9 cellular contexts compared by ENCODE assay signal in the genomic region with DNA sequence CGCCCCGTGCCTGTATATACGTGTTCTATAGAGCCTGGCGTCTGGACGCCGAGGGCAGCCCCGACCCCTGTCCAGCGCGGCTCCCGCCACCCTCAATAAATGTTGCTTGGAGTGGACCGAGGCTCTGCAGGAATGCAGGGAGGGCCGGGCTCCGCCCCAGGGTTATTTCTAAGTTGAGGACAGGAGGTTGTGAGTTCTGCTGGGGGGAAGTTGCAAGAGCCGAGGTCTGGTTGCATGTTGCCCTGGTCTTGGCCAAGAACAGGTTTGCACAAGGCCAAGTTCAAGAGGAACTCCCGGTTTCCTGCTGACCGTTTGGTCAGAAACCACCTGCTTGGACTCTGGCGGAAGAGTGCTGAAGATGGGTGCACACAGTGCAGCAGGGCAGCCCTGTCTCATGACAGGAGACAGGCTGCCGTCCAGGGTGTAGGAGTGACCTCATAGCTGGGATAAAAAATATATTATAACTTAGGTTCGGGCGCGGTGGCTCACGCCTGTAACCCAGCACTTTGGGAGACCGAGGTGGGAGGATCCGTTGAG. TPM values are rescaled to one million over a fixed set of nuclear protein-coding genes. Genes with fewer than 3 reads are reported as not detected.
DNase-seq lines count a peak whose midpoint lies in the region; ATAC-seq, FAIRE-seq and TF ChIP-seq lines count a peak whose summit lies in the region.
"Not testable (repeated sequence)": the region's sequence is repeated elsewhere in the genome, so short reads cannot be mapped to it uniquely, and the experiment has no call there.
"Had no signal": no experiment of that assay in that cellular context is flagged by ENCODE, and none has a peak within 500 bp of the region (broad histone marks: within the 10 kb centered on the region; RNA-seq: fewer than 3 reads in every experiment).

No MANE protein-coding gene starts in this region.

- not testable (repeated sequence) for H3K9ac ChIP-seq in K562 (ENCODE audit: insufficient read depth in 1 of 2, low read depth in 2 of 2, low read length in 2 of 2)

- not testable (repeated sequence) for H3K9me1 ChIP-seq in K562 (ENCODE audit: control insufficient read depth, insufficient read depth, low read length)

- FAIRE-seq in K562 (lab: Jason Lieb, UNC) = not testable (repeated sequence)

- not testable (repeated sequence) for H3K4me1 Mint-ChIP-seq in stimulated activated naive B cell treated with anti-CD40 and anti-IgM and Interleukin-4, amounts not matched to agents 10 μg/mL and 1 μg/mL and 100 μg/mL, for 72 hours

- H3K4me3 ChIP-seq in K562; right cardiac atrium (ENCODE audit: low read length); mucosa of descending colon: not testable (repeated sequence)

- DNase-seq in K562 (ENCODE audit: extremely low read depth in 1 of 4, low spot score in 3 of 4); right cardiac atrium; mucosa of descending colon; stimulated activated naive B cell treated with anti-CD40 and anti-IgM and Interleukin-4, amounts not matched to agents 10 μg/mL and 1 μg/mL and 100 μg/mL, for 72 hours: not testable (repeated sequence)

- not testable (repeated sequence) for H4K20me1 ChIP-seq in K562 (replicated peaks; ENCODE audit: control insufficient read depth, insufficient read depth, low read length)

- H3K9me3 Mint-ChIP-seq in stimulated activated naive B cell treated with anti-CD40 and anti-IgM and Interleukin-4, amounts not matched to agents 10 μg/mL and 1 μg/mL and 100 μg/mL, for 72 hours = not testable (repeated sequence)

- not testable (repeated sequence) for TF ChIP-seq RAD21 in K562 (CRISPR knock-in tag; conservative IDR thresholded peaks at IDR 0.05 in 1 of 2, IDR thresholded peaks at IDR 0.05 in 1 of 2)

- H3K9me3 ChIP-seq in K562 (replicated peaks; ENCODE audit: control insufficient read depth, insufficient read depth, low read depth, low read length); right cardiac atrium (ENCODE audit: control insufficient read depth, low read length); mucosa of descending colon: not testable (repeated sequence)

- not testable (repeated sequence) for H2AFZ ChIP-seq in K562 (ENCODE audit: low read depth, low read length)

- not testable (repeated sequence) for H3K36me3 ChIP-seq in K562 (ENCODE audit: control insufficient read depth, insufficient read depth, low read length); mucosa of descending colon (ENCODE audit: low read depth)

- TF ChIP-seq CTCF in K562 (IDR thresholded peaks at IDR 0.05 in 2 of 3, conservative IDR thresholded peaks at IDR 0.05 in 1 of 3; ENCODE audit: insufficient read depth in 2 of 3, low read depth in 1 of 3, low read length in 3 of 3); mucosa of descending colon (IDR thresholded peaks at IDR 0.05): not testable (repeated sequence)

- H3K27me3 Mint-ChIP-seq in stimulated activated naive B cell treated with anti-CD40 and anti-IgM and Interleukin-4, amounts not matched to agents 10 μg/mL and 1 μg/mL and 100 μg/mL, for 72 hours = not testable (repeated sequence)

- H3K4me3 Mint-ChIP-seq in stimulated activated naive B cell treated with anti-CD40 and anti-IgM and Interleukin-4, amounts not matched to agents 10 μg/mL and 1 μg/mL and 100 μg/mL, for 72 hours = not testable (repeated sequence)

- 14% methylated on average over 3 of the region's 24 CpGs for WGBS in K562 (ENCODE audit: insufficient coverage, low coverage, missing lambda C conversion rate)
- 10% methylated on average over 3 of the region's 24 CpGs for WGBS in right cardiac atrium

- in situ Hi-C loops in K562 (cut with MboI) = loop anchor here (10.0 kb wide), 1 partner anchor 1554 kb away; no protein-coding TSS in a partner anchor

- H3K36me3 Mint-ChIP-seq in stimulated activated naive B cell treated with anti-CD40 and anti-IgM and Interleukin-4, amounts not matched to agents 10 μg/mL and 1 μg/mL and 100 μg/mL, for 72 hours = not testable (repeated sequence)

- BruUV-seq in K562 (replicated peaks; lab: Mats Ljungman, UMichigan) = not testable (repeated sequence)

- H3K27ac ChIP-seq in K562 (ENCODE audit: extremely low read depth, low read depth, low read length); right cardiac atrium (ENCODE audit: low read length): not testable (repeated sequence)

- H3K4me1 ChIP-seq in K562 (replicated peaks in 1 of 2; ENCODE audit: control insufficient read depth in 2 of 2, insufficient read depth in 2 of 2, low read length in 2 of 2); right cardiac atrium (ENCODE audit: control insufficient read depth, insufficient read depth, low read length); mucosa of descending colon (ENCODE audit: low read depth): not testable (repeated sequence)

- H3K4me2 ChIP-seq in K562 (ENCODE audit: insufficient read depth, low read length) = not testable (repeated sequence)

- CTCF ChIA-PET in K562 (lab: Yijun Ruan, JAX; ENCODE audit: low intra/inter-chr PET ratio) = not testable (repeated sequence)

- not testable (repeated sequence) for H3K79me2 ChIP-seq in K562 (ENCODE audit: control insufficient read depth, insufficient read depth, low read length)

- peak; percentile 14 for ATAC-seq in GM19395 (IDR thresholded peaks at IDR 0.05; ENCODE audit: unreplicated experiment)
- peak; percentile 2 for ATAC-seq in HG02571 (IDR thresholded peaks at IDR 0.05; ENCODE audit: unreplicated experiment)
- peak; percentile 9 for ATAC-seq in HG03378 (IDR thresholded peaks at IDR 0.05; ENCODE audit: unreplicated experiment)
- ATAC-seq in K562 = peak; percentile 0; the same call in 1 of the 3 replicates
- ATAC-seq in right cardiac atrium = peak; percentile 7 to 20
- ATAC-seq in mucosa of descending colon = peak; percentile 17
- ATAC-seq in stimulated activated naive B cell treated with anti-CD40 and anti-IgM and Interleukin-4, amounts not matched to agents 10 μg/mL and 1 μg/mL and 100 μg/mL, for 72 hours (replicated peaks) = peak; percentile 12 to 17

- H3K27ac Mint-ChIP-seq in stimulated activated naive B cell treated with anti-CD40 and anti-IgM and Interleukin-4, amounts not matched to agents 10 μg/mL and 1 μg/mL and 100 μg/mL, for 72 hours = not testable (repeated sequence)

- not testable (repeated sequence) for TF ChIP-seq EP300 in K562 (IDR thresholded peaks at IDR 0.05; ENCODE audit: low read length)

- not testable (repeated sequence) for H3K27me3 ChIP-seq in K562 (ENCODE audit: control insufficient read depth in 2 of 2, insufficient read depth in 2 of 2, low read length in 2 of 2); right cardiac atrium (ENCODE audit: control insufficient read depth, insufficient read depth)

- intact Hi-C loops in K562 (cut with micrococcal nuclease); right cardiac atrium (cut with DNase I); mucosa of descending colon (cut with DNase I, micrococcal nuclease): not testable (repeated sequence)

- not testable (repeated sequence) for TF ChIP-seq POLR2A in K562 (conservative IDR thresholded peaks at IDR 0.05)

- POLR2A ChIA-PET in K562 (lab: Yijun Ruan, JAX) = not testable (repeated sequence)

RNA-seq across cellular contexts. Expression of a gene that starts 15.5 kb away (rescaled TPM):
- total RNA-seq in K562 (2011; cell fraction: chromatin; rRNA removed; ENCODE audit: low replicate concordance) = not detected in 2 replicates
- total RNA-seq in K562 (2011; cell fraction: nucleolus; rRNA removed) = not detected in 2 replicates
- total RNA-seq in K562 (2011; cell fraction: nucleoplasm; rRNA removed) = 0.99 TPM in 1 of 2 replicates, not detected in the other
- total RNA-seq in K562 (2014; rRNA removed) = 0.29 TPM in 1 of 2 replicates, not detected in the other
- not detected in 2 replicates for total RNA-seq in K562 (2014; rRNA removed; fragmentation: Illumina TruSeq; extraction: Trizol)
- 0.19 TPM in 1 of 2 replicates, not detected in the other for total RNA-seq in K562 (2015; rRNA removed; fragmentation: Illumina TruSeq; extraction: Trizol)
- 0.29 TPM in 1 of 2 replicates, not detected in the other for total RNA-seq in K562 (2021)
- polyA plus RNA-seq in K562 (2011; rRNA removed) = 0.07 TPM in 1 of 2 replicates, not detected in the other
- polyA plus RNA-seq in K562 (2011; cell fraction: cytosol; rRNA removed) = 0.03 and 0.09 TPM in 2 replicates
- polyA plus RNA-seq in K562 (2011; cell fraction: nucleus; rRNA removed) = 0.14 and 0.49 TPM in 2 replicates
- polyA plus RNA-seq in K562 (2012) = 0.33 and 0.39 TPM in 2 replicates
- not detected in 2 replicates for polyA plus RNA-seq in K562 (2014; fragmentation: Illumina TruSeq; extraction: Trizol)
- not detected for polyA plus RNA-seq in K562 (2014; fragmentation: Nextera tagmentation; extraction: Ambion mirVana)
- 0.26 TPM in 1 of 2 replicates, not detected in the other for polyA plus RNA-seq in K562 (2014; rRNA removed)
- 0.12 and 0.21 TPM in 2 replicates for polyA minus RNA-seq in K562 (2011; rRNA and poly(A)+ RNA removed)
- not detected in 2 replicates for polyA minus RNA-seq in K562 (2011; cell fraction: cytosol; rRNA and poly(A)+ RNA removed)
- 0.13 TPM in 1 of 2 replicates, not detected in the other for polyA minus RNA-seq in K562 (2011; cell fraction: nucleus; rRNA and poly(A)+ RNA removed)
- 1 to 10 TPM in 3 of 4 donors, under 1 TPM in 1; 0.79 to 3.0 (median 2.2) TPM for total RNA-seq in right cardiac atrium
- 1.1 TPM for polyA plus RNA-seq in right cardiac atrium
- 1 to 10 TPM; 3.9 to 8.3 (median 5.2) TPM for total RNA-seq in mucosa of descending colon
- total RNA-seq: Daoy, SJCRH30 had no signal
